In the genomic region with DNA sequence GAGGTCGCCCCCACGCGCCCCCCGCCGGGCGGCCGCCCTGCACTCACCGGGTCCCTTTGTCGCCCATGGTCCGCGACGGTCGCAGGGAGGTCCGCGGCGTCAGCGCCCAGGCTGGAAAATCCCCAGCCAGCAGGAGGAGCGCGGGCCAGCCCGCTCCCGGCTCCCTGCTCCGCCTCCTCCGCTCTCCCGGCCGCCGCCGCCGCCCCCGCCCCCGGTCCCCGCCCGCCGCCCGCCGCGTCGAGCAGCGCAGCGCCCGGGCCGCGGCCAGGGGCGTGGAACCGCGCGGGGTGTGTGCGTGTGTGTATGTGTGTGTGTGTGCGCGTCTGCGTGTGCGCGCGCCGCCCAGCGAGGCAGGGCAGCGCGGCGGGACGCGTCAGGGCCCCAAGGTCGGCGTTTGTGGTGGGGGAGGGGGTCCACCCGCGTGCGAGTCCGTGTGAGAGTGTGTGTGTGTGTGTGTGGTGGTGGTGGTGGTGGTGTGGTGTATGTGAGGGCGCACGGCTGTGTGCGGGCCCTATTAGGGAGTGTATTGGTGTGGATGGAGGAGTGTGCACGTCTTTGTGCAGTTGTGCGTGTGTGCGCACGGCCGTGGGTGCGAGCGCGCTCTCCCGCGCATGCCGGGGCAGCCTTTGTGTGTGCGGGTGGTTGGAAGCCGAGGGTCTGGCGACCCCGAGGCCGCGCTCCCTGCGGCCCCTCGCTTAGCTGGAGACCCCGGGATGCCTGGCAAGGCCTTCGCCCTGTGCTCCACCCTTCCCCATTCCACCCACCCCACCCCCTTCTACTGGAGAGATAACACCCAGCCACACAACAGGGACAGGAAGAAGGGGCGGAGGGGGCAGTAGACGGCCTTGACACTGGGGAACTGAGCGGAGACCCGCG, we compare ENCODE assay signal across 7 cellular contexts. TPM values are rescaled to one million over a fixed set of nuclear protein-coding genes. Genes with fewer than 3 reads are reported as not detected.
DNase-seq lines count a peak whose midpoint lies in the region; ATAC-seq and TF ChIP-seq lines count a peak whose summit lies in the region.

ARRB1 (minus strand) TSS at position 121 of the 876 bp plus-strand sequence; CDS start at position 67, 54 bp downstream.

- H3K36me3 Mint-ChIP-seq in activated T-cell treated with anti-CD3 and anti-CD28 coated beads, Interleukin-2, amount 50 U/mL, for 4 hours (ENCODE audit: insufficient read depth): no peaks in the 10 kb centered on the region

- no peaks in the 10 kb centered on the region for H3K9me3 ChIP-seq in stomach smooth muscle (ENCODE audit: control insufficient read depth in 2 of 2, low read length in 2 of 2)

- peak within 1 kb of the TSS; percentile 87 to 91 for H3K9ac ChIP-seq in stomach smooth muscle (ENCODE audit: low read length in 2 of 2)

- DNase-seq in NCI-H82 (lab: John Stamatoyannopoulos, UW): peak; percentile 51
- DNase-seq in activated T-cell treated with anti-CD3 and anti-CD28 coated beads, Interleukin-2, amount 50 U/mL, for 4 hours: peak; percentile 37
- DNase-seq in myocyte (ENCODE audit: low read depth): peak; percentile 67

- peak within 1 kb of the TSS; percentile 98 to 99 for H3K4me3 ChIP-seq in stomach smooth muscle (ENCODE audit: low read length in 2 of 2)

- peaks cover 50% of the 10 kb centered on the region for H3K4me1 ChIP-seq in stomach smooth muscle (ENCODE audit: control insufficient read depth, insufficient read depth, low read length)

- no peaks in the 10 kb centered on the region for H3K27me3 ChIP-seq in stomach smooth muscle (ENCODE audit: control insufficient read depth in 1 of 2, insufficient read depth in 2 of 2, low read length in 2 of 2)

- peak within 1 kb of the TSS; percentile 84 for H3K4me3 Mint-ChIP-seq in activated T-cell treated with anti-CD3 and anti-CD28 coated beads, Interleukin-2, amount 50 U/mL, for 4 hours

- no peaks in the 10 kb centered on the region for H3K36me3 ChIP-seq in stomach smooth muscle (ENCODE audit: control insufficient read depth in 2 of 2, insufficient read depth in 2 of 2, low read length in 2 of 2)

- H3K9me3 Mint-ChIP-seq in activated T-cell treated with anti-CD3 and anti-CD28 coated beads, Interleukin-2, amount 50 U/mL, for 4 hours: no peaks in the 10 kb centered on the region

- peak; percentile 76 to 78 for ATAC-seq in activated T-cell treated with anti-CD3 and anti-CD28 coated beads, Interleukin-2, amount 50 U/mL, for 4 hours
- peak; percentile 70 for ATAC-seq in esophagus mucosa
- ATAC-seq in GM21423 (IDR thresholded peaks at IDR 0.05; ENCODE audit: unreplicated experiment): no peak

- H3K27ac ChIP-seq in stomach smooth muscle (ENCODE audit: low read length): peak within 1 kb of the TSS; percentile 92

- H3K4me1 Mint-ChIP-seq in activated T-cell treated with anti-CD3 and anti-CD28 coated beads, Interleukin-2, amount 50 U/mL, for 4 hours (ENCODE audit: low read depth): peaks cover 60% of the 10 kb centered on the region

- no peaks in the 10 kb centered on the region for H3K27me3 Mint-ChIP-seq in activated T-cell treated with anti-CD3 and anti-CD28 coated beads, Interleukin-2, amount 50 U/mL, for 4 hours (ENCODE audit: low read depth)

- peak; percentile 36 for TF ChIP-seq POLR2A in GM18526 (IDR thresholded peaks at IDR 0.05; ENCODE audit: extremely low read depth, insufficient read length)

RNA-seq across cellular contexts. Expression of gene ARRB1, which starts in this region (rescaled TPM):
- 10 to 100 TPM; 16.7 to 25.1 (median 18.8) TPM for total RNA-seq in activated T-cell treated with anti-CD3 and anti-CD28 coated beads, Interleukin-2, amount 50 U/mL, for 4 hours
- total RNA-seq in esophagus mucosa (7.6 TPM), myocyte (17.2 and 23.0 TPM in 2 replicates)
- 20.9 TPM for polyA plus RNA-seq in myocyte (2012)
